19 cellular contexts compared by ENCODE assay signal in the genomic region with DNA sequence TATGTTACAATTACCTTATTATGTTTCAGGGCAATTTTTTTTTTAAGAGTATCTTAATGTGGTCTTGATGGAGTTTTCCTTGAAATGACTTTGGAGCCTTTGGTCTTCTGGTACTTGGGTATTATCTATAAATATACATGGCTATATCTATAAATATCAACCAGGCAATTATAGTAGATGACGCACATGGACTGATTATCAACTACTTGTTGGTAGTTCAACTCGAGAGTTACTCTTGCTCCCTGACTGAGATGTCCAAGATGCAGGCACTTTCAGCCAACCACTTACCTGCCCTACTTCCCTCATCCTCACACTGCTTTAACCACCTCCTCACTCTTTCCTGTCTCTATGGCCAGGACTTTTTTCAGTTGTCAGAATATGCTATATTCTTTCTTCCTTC.
"Had no signal": no experiment of that assay in that cellular context is flagged by ENCODE, and none has a peak within 500 bp of the region (broad histone marks: within the 10 kb centered on the region; RNA-seq: fewer than 3 reads in every experiment).

No MANE protein-coding gene starts in this region.

- H3K36me3 ChIP-seq: neural progenitor cell, right lobe of liver had no signal

- H3K27ac ChIP-seq: dorsolateral prefrontal cortex, lower lobe of right lung, neural progenitor cell, pancreas, right lobe of liver, testis had no signal

- DNase-seq: cortex of kidney; dorsolateral prefrontal cortex; effector CD8-positive, alpha-beta T cell; foreskin melanocyte; head of caudate nucleus; hypothalamus; kidney glomerular epithelial cell; lower lobe of right lung; nucleus accumbens; pancreas; right lobe of liver; stimulated activated CD4-positive, alpha-beta T cell treated with anti-CD3 and anti-CD28 coated beads, Interleukin-15, amount 100 ng/mL, for 24 hours; stimulated activated CD4-positive, alpha-beta T cell treated with anti-CD3 and anti-CD28 coated beads, Interleukin-1b, Interleukin-23, amount 100 ng/mL, for 48 hours; stimulated activated CD4-positive, alpha-beta T cell treated with anti-CD3 and anti-CD28 coated beads, Interleukin-4, amount 100 ng/mL, for 24 hours; testis; trophoblast cell had no signal

- H3K27me3 ChIP-seq: dorsolateral prefrontal cortex, neural progenitor cell, pancreas, right lobe of liver, testis had no signal

- ATAC-seq: lower lobe of right lung; natural killer cell treated with Interleukin-12 subunit alpha and Interleukin-12 subunit beta and Interleukin-15 and Interleukin-18, amount 100 ng/mL, for 72 hours; pancreas; right lobe of liver; stimulated activated memory B cell treated with anti-CD40 and anti-IgM and Interleukin-4, amounts not matched to agents 10 μg/mL and 1 μg/mL and 100 μg/mL, for 72 hours had no signal

- H3K4me3 ChIP-seq: dorsolateral prefrontal cortex, lower lobe of right lung, neural progenitor cell, pancreas, right lobe of liver, testis had no signal

- H3K4me1 ChIP-seq: lower lobe of right lung, neural progenitor cell, pancreas, testis had no signal

- H3K9me3 ChIP-seq: lower lobe of right lung, pancreas, right lobe of liver, testis had no signal
